Comparison of ENCODE assay signal across 28 cellular contexts in the genomic region with DNA sequence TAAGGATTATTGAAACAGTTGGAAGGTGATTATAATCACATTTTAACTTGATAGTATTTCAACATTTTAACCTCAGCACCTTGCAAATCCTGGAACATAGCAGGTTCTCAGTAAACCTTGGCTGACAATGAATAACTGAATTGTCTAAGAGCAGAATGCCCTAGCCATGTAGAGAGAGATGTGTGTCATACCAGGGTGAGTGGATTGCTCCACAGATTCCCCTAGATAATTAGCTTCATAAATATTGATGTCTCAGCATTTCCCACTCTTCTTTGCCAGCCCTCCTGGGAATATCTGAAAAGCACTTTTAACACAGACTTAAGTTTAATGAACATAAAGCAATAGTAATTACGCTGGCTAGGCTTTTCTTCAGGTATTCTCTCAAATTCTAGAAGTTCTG.
DNase-seq lines count a peak whose midpoint lies in the region; ATAC-seq, FAIRE-seq and TF ChIP-seq lines count a peak whose summit lies in the region.
"Had no signal": no experiment of that assay in that cellular context is flagged by ENCODE, and none has a peak within 500 bp of the region (broad histone marks: within the 10 kb centered on the region; RNA-seq: fewer than 3 reads in every experiment).

No MANE protein-coding gene starts in this region.

- FAIRE-seq in A549 (lab: Jason Lieb, UNC): no peak

- CTCF ChIA-PET in A549 (lab: Yijun Ruan, JAX): no interaction called here
- CTCF ChIA-PET in CD4-positive, alpha-beta memory T cell (lab: Charles Lee; ENCODE audit: partially characterized antibody): interaction anchor here (1.5 to 3.0 kb wide), 3 partner anchors 18 to 131 kb away, joined by 3 to 15 read pairs (median 4); no protein-coding TSS in a partner anchor

- H3K4me3 ChIP-seq in A549 (no peak overlapping the region), SK-N-MC (no peak overlapping the region), right lobe of liver (no peak overlapping the region)
- no peak overlapping the region for H3K4me3 ChIP-seq in CD4-positive, alpha-beta memory T cell (ENCODE audit: low read length in 2 of 2)
- H3K4me3 ChIP-seq: colonic mucosa, esophagus muscularis mucosa, gastroesophageal sphincter, left lung, ovary, thoracic aorta, uterus had no signal

- H3K9me3 Mint-ChIP-seq in CD4-positive, alpha-beta memory T cell: no peaks in the 10 kb centered on the region
- H3K9me3 Mint-ChIP-seq: activated T-helper 2 cell treated with anti-CD3 and anti-CD28 coated beads, Interferon-gamma antibody, Interleukin-2, Interleukin-4, amounts not matched to agents 10 μg/mL and 5 μg/mL and 100 μg/mL, durations not matched to agents 14 hours and 24 hours and 36 hours; immature natural killer cell had no signal

- H3K27ac Mint-ChIP-seq in CD4-positive, alpha-beta memory T cell: peak overlapping the region in 5 of 7 donors; percentile 43 to 96 (median 94)

- peak overlapping the region in 1 of 8 donors; percentile 82 for H3K4me3 Mint-ChIP-seq in CD4-positive, alpha-beta memory T cell

- no peaks in the 10 kb centered on the region for H3K4me1 ChIP-seq in A549
- H3K4me1 ChIP-seq in CD4-positive, alpha-beta memory T cell (ENCODE audit: insufficient read depth, low read length): peaks cover 33% of the 10 kb centered on the region
- peaks cover 0 to 23% (median 3%) of the 10 kb centered on the region in 4 donors for H3K4me1 ChIP-seq in right lobe of liver
- H3K4me1 ChIP-seq: colonic mucosa, uterus had no signal

- peaks cover 0 to 2% of the 10 kb centered on the region in 2 donors for H3K27me3 Mint-ChIP-seq in CD4-positive, alpha-beta memory T cell
- H3K27me3 Mint-ChIP-seq: naive B cell had no signal

- no peaks in the 10 kb centered on the region for H3K27me3 ChIP-seq in CD4-positive, alpha-beta memory T cell (ENCODE audit: insufficient read depth, low read length)
- H3K27me3 ChIP-seq in right lobe of liver: no peaks in the 10 kb centered on the region
- H3K27me3 ChIP-seq: colonic mucosa, esophagus muscularis mucosa, gastroesophageal sphincter, left lung, ovary, uterus had no signal

- TF ChIP-seq CTCF in A549 (IDR thresholded peaks at IDR 0.05) (no peak), right lobe of liver (IDR thresholded peaks at IDR 0.05) (no peak)

- TF ChIP-seq POLR2A in A549 (IDR thresholded peaks at IDR 0.05; ENCODE audit: low read length) (no peak), right lobe of liver (IDR thresholded peaks at IDR 0.05) (no peak)

- 0% methylated on average over 1 of the region's 1 CpG for WGBS in A549 (ENCODE audit: missing lambda C conversion rate)
- 91% methylated on average over 1 of the region's 1 CpG for WGBS in right lobe of liver (ENCODE audit: insufficient coverage, low coverage, low lambda C conversion rate, missing lambda C conversion rate)

- H3K4me2 ChIP-seq in A549: no peak overlapping the region

- TF ChIP-seq RAD21 in A549 (conservative IDR thresholded peaks at IDR 0.05 in 1 of 2, IDR thresholded peaks at IDR 0.05 in 1 of 2): no peak

- TF ChIP-seq EP300 in A549 (IDR thresholded peaks at IDR 0.05): no peak

- peaks cover 25 to 36% (median 31%) of the 10 kb centered on the region in 4 donors for H3K4me1 Mint-ChIP-seq in CD4-positive, alpha-beta memory T cell

- H3K9ac ChIP-seq in SK-N-MC (ENCODE audit: insufficient read length): no peak overlapping the region
- H3K9ac ChIP-seq: KMS-11 had no signal

- intact Hi-C loops in CD4-positive, alpha-beta memory T cell (cut with micrococcal nuclease): loop anchor here (5.0 to 10.0 kb wide), 2 partner anchors 196 to 1318 kb away; no protein-coding TSS in a partner anchor
- intact Hi-C loops in right lobe of liver (cut with DNase I): no loop called here

- DNase-seq in A549 (ENCODE audit: low read depth in 1 of 2, low spot score in 1 of 2) (no peak), SK-N-MC (ENCODE audit: low read depth, low spot score) (peak; percentile 50), right lobe of liver (no peak), superior temporal gyrus (ENCODE audit: extremely low spot score) (no peak), GM03348 (ENCODE audit: low spot score) (no peak)
- DNase-seq in CD4-positive, alpha-beta memory T cell: no peak
- DNase-seq: amniotic stem cell; colonic mucosa; DMS 273 treated with DMSO at 0.1 percent for 48 hours; hippocampal formation; immature natural killer cell; left lung; naive B cell; NCI-H1694; NCI-H69; ovary; stimulated activated CD4-positive, alpha-beta T cell treated with anti-CD3 and anti-CD28 coated beads, Interleukin-4, amount 100 ng/mL, for 4 hours; stimulated activated naive CD4-positive, alpha-beta T cell treated with Interleukin-2 at 50 U/mL for 16 hours; uterus had no signal

- no peaks in the 10 kb centered on the region for H3K36me3 ChIP-seq in CD4-positive, alpha-beta memory T cell (ENCODE audit: insufficient read depth, low read length)
- H3K36me3 ChIP-seq in SK-N-MC (ENCODE audit: insufficient read depth, low read length) (no peaks in the 10 kb centered on the region), right lobe of liver (no peaks in the 10 kb centered on the region)
- H3K36me3 ChIP-seq: colonic mucosa, esophagus muscularis mucosa, gastroesophageal sphincter, left lung, ovary, thoracic aorta, uterus had no signal

- ATAC-seq in A549: no peak
- ATAC-seq in right lobe of liver: peak; percentile 51 to 77 (median 64)
- ATAC-seq in HG02885 (IDR thresholded peaks at IDR 0.05; ENCODE audit: poor library complexity, unreplicated experiment): no peak
- no peak for ATAC-seq in HG03432 (IDR thresholded peaks at IDR 0.05; ENCODE audit: unreplicated experiment)
- ATAC-seq: gastroesophageal sphincter, left lung had no signal

- POLR2A ChIA-PET in A549 (lab: Yijun Ruan, JAX): no interaction called here
- POLR2A ChIA-PET in CD4-positive, alpha-beta memory T cell (lab: Charles Lee; ENCODE audit: partially characterized antibody): interaction anchor here (2.0 to 2.8 kb wide), 3 partner anchors 10 to 363 kb away, joined by 9 to 27 read pairs (median 16); partner anchors contain the start of gene MAN2A1

- H3K9me3 ChIP-seq in A549: no peaks in the 10 kb centered on the region
- no peaks in the 10 kb centered on the region for H3K9me3 ChIP-seq in CD4-positive, alpha-beta memory T cell (ENCODE audit: control insufficient read depth in 1 of 2, low read length in 2 of 2)
- no peaks in the 10 kb centered on the region for H3K9me3 ChIP-seq in SK-N-MC (ENCODE audit: low read depth, low read length)
- H3K9me3 ChIP-seq in right lobe of liver: no peaks in the 10 kb centered on the region
- H3K9me3 ChIP-seq: colonic mucosa, esophagus muscularis mucosa, gastroesophageal sphincter, left lung, ovary, thoracic aorta, uterus had no signal

- H3K27ac ChIP-seq in A549 (no peak overlapping the region), SK-N-MC (no peak overlapping the region), right lobe of liver (no peak overlapping the region)
- H3K27ac ChIP-seq in CD4-positive, alpha-beta memory T cell (ENCODE audit: low read depth, low read length): peak overlapping the region; percentile 45
- H3K27ac ChIP-seq: C4-2B, colonic mucosa, esophagus muscularis mucosa, gastroesophageal sphincter, left lung, ovary, thoracic aorta, uterus, VCaP had no signal

- no peaks in the 10 kb centered on the region for H3K36me3 Mint-ChIP-seq in CD4-positive, alpha-beta memory T cell
- H3K36me3 Mint-ChIP-seq: immature natural killer cell, naive B cell had no signal

TF ChIP-seq in A549, 52 proteins besides CTCF, POLR2A, EP300 and RAD21:
- TF ChIP-seq MAFK (IDR thresholded peaks at IDR 0.05; ENCODE audit: partially characterized antibody): peak; percentile 77
- TF ChIP-seq RCOR1 (IDR thresholded peaks at IDR 0.05; ENCODE audit: low read depth, low read length): no peak

Comparison
In these comparisons a context has a peak if more than half of its experiments do, and no peak if none do; other contexts are left out.
1. ATAC-seq: peak in right lobe of liver (4 of 4); none in A549 (0 of 2), HG02885 (single experiment) and HG03432 (single experiment).